In the genomic region with DNA sequence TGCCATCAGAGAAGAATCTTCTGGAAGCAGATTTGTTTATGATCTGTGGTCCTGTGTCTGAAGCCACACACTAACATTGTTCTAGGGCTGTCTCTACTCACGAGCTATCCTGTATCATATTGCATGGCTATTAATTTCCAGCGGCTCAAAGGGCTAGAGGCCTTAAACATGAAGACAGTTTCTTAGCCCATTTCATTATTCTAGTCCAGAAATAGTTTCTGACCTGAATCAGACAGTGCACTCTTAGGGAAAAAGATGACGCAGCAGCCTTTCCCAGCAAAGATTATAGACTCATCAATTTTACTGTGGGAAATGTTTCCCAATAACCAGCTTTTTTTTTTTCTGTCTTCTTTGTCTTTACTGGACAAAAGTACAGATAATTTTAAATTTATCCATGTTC, we compare ENCODE assay signal across 18 cellular contexts.
DNase-seq lines count a peak whose midpoint lies in the region; FAIRE-seq and TF ChIP-seq lines count a peak whose summit lies in the region.
"Had no signal": no experiment of that assay in that cellular context is flagged by ENCODE, and none has a peak within 500 bp of the region (broad histone marks: within the 10 kb centered on the region; RNA-seq: fewer than 3 reads in every experiment).

No MANE protein-coding gene starts in this region.

- intact Hi-C loops in breast epithelium (cut with DNase I; ENCODE audit: low total_unique reads): no loop called here

- no peak overlapping the region for H3K4me3 ChIP-seq in breast epithelium
- H3K4me3 ChIP-seq: BLaER1, heart left ventricle, ovary had no signal

- no peak for TF ChIP-seq POLR2A in breast epithelium (IDR thresholded peaks at IDR 0.05)

- FAIRE-seq in HTR-8/SVneo (lab: Jason Lieb, UNC): peak; percentile 28
- FAIRE-seq: GM18507 had no signal

- peaks cover 6 to 8% of the 10 kb centered on the region in 2 donors for H3K4me1 ChIP-seq in breast epithelium

- no peaks in the 10 kb centered on the region for H3K9me3 ChIP-seq in breast epithelium
- H3K9me3 ChIP-seq: BLaER1, heart left ventricle, ovary had no signal

- H3K27me3 ChIP-seq in breast epithelium: no peaks in the 10 kb centered on the region
- H3K27me3 ChIP-seq: BLaER1, heart left ventricle, ovary had no signal

- TF ChIP-seq CTCF in breast epithelium (IDR thresholded peaks at IDR 0.05): no peak

- no peaks in the 10 kb centered on the region for H3K36me3 ChIP-seq in breast epithelium
- H3K36me3 ChIP-seq: BLaER1, heart left ventricle, ovary had no signal

- DNase-seq in AG08395 (ENCODE audit: low spot score) (peak; percentile 79), HTR-8/SVneo (ENCODE audit: insufficient read length, low spot score) (peak; percentile 27), breast epithelium (ENCODE audit: low spot score in 2 of 2) (no peak), myocyte (ENCODE audit: low read depth) (peak; percentile 91), AML-193 (lab: John Stamatoyannopoulos, UW) (no peak), NCI-H526 treated with DMSO at 0.1 percent for 48 hours (lab: John Stamatoyannopoulos, UW) (no peak), RPMI8226 (no peak)
- DNase-seq in activated CD4-positive, alpha-beta T cell treated with anti-CD3 and anti-CD28 coated beads for 1 hour: no peak
- DNase-seq: activated naive CD8-positive, alpha-beta T cell treated with anti-CD3 and anti-CD28 coated beads, Interleukin-2, amount 10 ng/mL, durations not matched to agents 7 days and 5 days; effector CD4-positive, alpha-beta T cell; heart left ventricle; NCI-H1105; NCI-H69; ovary; Right ventricle myocardium superior; stimulated activated CD4-positive, alpha-beta T cell treated with anti-CD3 and anti-CD28 coated beads, Interleukin-1b, Interleukin-23, amount 100 ng/mL, for 48 hours had no signal

- peak overlapping the region; percentile 52 to 62 for H3K27ac ChIP-seq in breast epithelium
- H3K27ac ChIP-seq: BLaER1, heart left ventricle, ovary had no signal

Comparison
In these comparisons a context has a peak if more than half of its experiments do, and no peak if none do; other contexts are left out.
1. DNase-seq: peak in AG08395 (single experiment), HTR-8/SVneo (single experiment) and myocyte (single experiment); none in breast epithelium (0 of 2), AML-193 (0 of 2), NCI-H526 treated with DMSO at 0.1 percent for 48 hours (single experiment), activated CD4-positive, alpha-beta T cell treated with anti-CD3 and anti-CD28 coated beads for 1 hour (single experiment) and RPMI8226 (single experiment).